In the genomic region with DNA sequence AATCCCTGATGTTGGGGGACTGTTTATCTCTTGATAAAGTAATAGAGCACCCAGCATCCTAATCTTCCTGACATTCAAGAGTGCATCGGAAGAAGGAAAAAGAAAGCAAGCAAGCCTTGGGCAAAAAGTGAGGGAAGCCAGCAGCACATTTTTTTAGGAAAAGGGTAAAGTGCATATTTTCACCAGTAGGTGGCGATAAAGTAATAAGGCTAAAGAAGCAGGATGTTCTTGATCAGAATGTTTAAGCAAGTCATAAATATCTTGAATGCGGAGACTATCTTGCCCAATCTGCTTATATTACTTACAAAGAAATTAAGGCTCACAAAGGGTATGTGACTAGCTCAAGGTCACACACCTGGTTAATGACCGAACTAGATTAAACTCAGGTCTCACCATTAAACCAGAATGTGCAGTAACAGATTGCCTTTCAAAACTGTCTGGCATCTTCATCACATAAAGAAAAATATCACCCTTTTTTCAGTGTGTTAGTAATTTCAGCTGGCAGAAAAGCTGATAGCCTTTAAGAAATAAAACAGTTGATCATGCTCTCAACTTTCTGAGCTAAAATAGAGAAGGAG, we compare ENCODE assay signal across 8 cellular contexts.
A peak's percentile ranks its signal among the peaks of the same experiment; 100 is the strongest.
DNase-seq lines count a peak whose midpoint lies in the region; ATAC-seq lines count a peak whose summit lies in the region.

No MANE protein-coding gene starts in this region.

- H2BK12ac ChIP-seq in neuronal stem cell (ENCODE audit: low read length), result no peak overlapping the region

- no peak overlapping the region for H3K14ac ChIP-seq in neuronal stem cell (ENCODE audit: low read length)

- H3K4me3 ChIP-seq in neuronal stem cell (ENCODE audit: low read length in 2 of 2), result no peak overlapping the region

- no peak overlapping the region for H2BK15ac ChIP-seq in neuronal stem cell (ENCODE audit: low read length)

- no peak overlapping the region for H3K18ac ChIP-seq in neuronal stem cell (ENCODE audit: low read length)

- H3K4me1 ChIP-seq in neuronal stem cell (ENCODE audit: control insufficient read depth in 2 of 2, insufficient read depth in 1 of 2, low read depth in 1 of 2, low read length in 2 of 2), result peaks cover 0 to 3% of the 10 kb centered on the region in 2 donors

- H3K23ac ChIP-seq in neuronal stem cell (ENCODE audit: low read depth, low read length, poor library complexity), result no peak overlapping the region

- H3K9me3 ChIP-seq in neuronal stem cell (replicated peaks in 1 of 2; ENCODE audit: control insufficient read depth in 2 of 2, insufficient read depth in 1 of 2, low read depth in 1 of 2, low read length in 2 of 2), result no peaks in the 10 kb centered on the region

- WGBS in neuronal stem cell (ENCODE audit: extremely low coverage in 2 of 2, insufficient read length in 2 of 2, insufficient replicate concordance in 1 of 2), 2 donors, result no CpG with 5 or more reads among the region's 4 CpGs

- H2AK5ac ChIP-seq in neuronal stem cell (ENCODE audit: low read depth, low read length), result no peak overlapping the region

- H3K27ac ChIP-seq in neuronal stem cell (replicated peaks; ENCODE audit: low read length), result no peak overlapping the region

- H4K91ac ChIP-seq in neuronal stem cell (ENCODE audit: low read depth, low read length, poor library complexity), result no peak overlapping the region

- peak overlapping the region; percentile 62 for H2AFZ ChIP-seq in neuronal stem cell (ENCODE audit: low read length)

- peak; percentile 53 for DNase-seq in Caki2 (ENCODE audit: low read depth)
- DNase-seq in GM19238 (ENCODE audit: insufficient read length, low spot score), result peak; percentile 23
- DNase-seq in M059J (ENCODE audit: low read depth), result peak; percentile 66
- DNase-seq in SK-N-DZ (ENCODE audit: low spot score), result peak; percentile 41
- peak; percentile 72 for DNase-seq in fibroblast of gingiva (ENCODE audit: low read depth)
- DNase-seq in neuronal stem cell (ENCODE audit: low spot score), result peak; percentile 38
- no peak for DNase-seq in activated CD8-positive, alpha-beta memory T cell treated with anti-CD3 and anti-CD28 coated beads, Interleukin-2, amount 50 U/mL, for 48 hours

- H3K9ac ChIP-seq in neuronal stem cell (ENCODE audit: low read depth, low read length, poor library complexity), result no peak overlapping the region

- no peaks in the 10 kb centered on the region for H3K27me3 ChIP-seq in neuronal stem cell (ENCODE audit: control insufficient read depth in 3 of 3, insufficient read depth in 3 of 3, low read depth in 1 of 3, low read length in 3 of 3)

- H4K8ac ChIP-seq in neuronal stem cell (ENCODE audit: low read depth, low read length), result no peak overlapping the region

- in situ Hi-C loops in Caki2 (cut with HindIII; ENCODE audit: low pct_unique_long_range_greater_than_20kb, low sequenced_read_pairs), result no loop called here

- no peaks in the 10 kb centered on the region for H3K36me3 ChIP-seq in neuronal stem cell (replicated peaks in 1 of 2; ENCODE audit: control insufficient read depth in 2 of 2, insufficient read depth in 2 of 2, low read length in 2 of 2)

- ATAC-seq in GM21447 (IDR thresholded peaks at IDR 0.05; ENCODE audit: unreplicated experiment), result no peak

- H3K4me2 ChIP-seq in neuronal stem cell (ENCODE audit: insufficient read depth, low read length, poor library complexity, severe bottlenecking), result no peak overlapping the region

- H3K79me1 ChIP-seq in neuronal stem cell (ENCODE audit: low read depth, low read length), result no peaks in the 10 kb centered on the region

- no peak overlapping the region for H2BK5ac ChIP-seq in neuronal stem cell (ENCODE audit: low read length)

- H3K4ac ChIP-seq in neuronal stem cell (ENCODE audit: low read length), result no peak overlapping the region

- no peak overlapping the region for H2BK120ac ChIP-seq in neuronal stem cell (ENCODE audit: low read depth, low read length)
